In the genomic region with DNA sequence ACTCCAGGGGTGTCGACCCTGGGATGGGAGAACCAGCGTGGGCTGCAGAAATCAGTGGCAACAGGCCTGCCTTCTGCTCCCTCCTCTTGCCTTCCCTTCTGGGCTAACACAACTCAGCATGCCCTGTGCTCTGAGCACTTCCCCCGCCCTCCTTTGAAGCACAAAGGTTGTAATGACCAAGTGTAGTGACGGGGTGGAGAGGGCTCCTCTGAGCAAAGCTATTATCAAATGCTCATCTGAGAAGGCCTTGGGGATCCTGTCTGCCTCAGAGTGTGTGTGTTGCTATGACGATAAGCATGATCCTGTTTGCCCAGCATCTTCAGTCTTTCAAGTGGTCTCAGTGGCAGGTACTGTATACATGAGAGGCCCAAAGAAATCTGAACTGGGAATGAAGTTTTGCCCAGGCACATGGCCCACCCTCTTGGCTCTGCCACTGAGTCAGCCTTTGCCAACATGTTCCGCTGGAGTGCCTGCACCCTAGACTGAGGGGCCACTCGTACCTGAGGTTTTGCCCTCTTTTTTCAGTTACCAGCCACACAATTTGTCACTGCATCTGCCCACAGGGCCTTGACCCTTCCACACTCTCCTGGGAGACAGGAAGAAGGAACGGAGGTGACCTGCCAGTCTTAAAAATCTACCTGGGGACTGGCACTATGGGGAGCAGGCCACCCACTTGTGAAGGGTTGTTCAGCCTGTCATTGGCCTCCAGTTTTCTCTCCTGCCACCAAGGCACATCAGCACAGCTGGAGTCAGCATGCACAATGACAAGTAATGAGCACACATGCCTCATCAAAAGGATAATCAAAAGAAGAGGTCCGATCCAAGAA, we compare ENCODE assay signal across 11 cellular contexts.
DNase-seq lines count a peak whose midpoint lies in the region; ATAC-seq and TF ChIP-seq lines count a peak whose summit lies in the region.
"Had no signal": no experiment of that assay in that cellular context is flagged by ENCODE, and none has a peak within 500 bp of the region (broad histone marks: within the 10 kb centered on the region; RNA-seq: fewer than 3 reads in every experiment).

No MANE protein-coding gene starts in this region.

- H3K27ac ChIP-seq in GM23338 (ENCODE audit: low read depth) (no peak overlapping the region), neural progenitor cell (no peak overlapping the region)

- ATAC-seq in GM23338, result peak; percentile 54
- peak; percentile 4 for ATAC-seq in esophagus mucosa
- no peak for ATAC-seq in GM21360 (IDR thresholded peaks at IDR 0.05; ENCODE audit: unreplicated experiment)
- no peak for ATAC-seq in GM19467 (IDR thresholded peaks at IDR 0.05; ENCODE audit: unreplicated experiment)
- no peak for ATAC-seq in HG03432 (IDR thresholded peaks at IDR 0.05; ENCODE audit: unreplicated experiment)
- ATAC-seq: activated naive CD4-positive, alpha-beta T cell treated with anti-CD3 and anti-CD28 coated beads, Interleukin-2, amount 50 U/mL, for 72 hours; stimulated activated naive CD8-positive, alpha-beta T cell treated with anti-CD3 and anti-CD28 coated beads, Interleukin-15, amount 100 ng/mL, for 72 hours had no signal

- DNase-seq in GM23338 (ENCODE audit: low spot score), result no peak
- peak; percentile 96 for DNase-seq in NCI-H2029 treated with DMSO at 0.1 percent for 48 hours (lab: John Stamatoyannopoulos, UW)
- DNase-seq in neural progenitor cell (ENCODE audit: low spot score), result peak; percentile 10
- no peak for DNase-seq in nephron progenitor cell
- DNase-seq: activated CD8-positive, alpha-beta memory T cell treated with anti-CD3 and anti-CD28 coated beads, Interleukin-2, amount 50 U/mL, for 4 hours; stimulated activated naive CD8-positive, alpha-beta T cell treated with anti-CD3 and anti-CD28 coated beads, Interleukin-15, amount 100 ng/mL, for 72 hours had no signal

- no peak overlapping the region for H3K4me2 ChIP-seq in GM23338
- peak overlapping the region; percentile 7 for H3K4me2 ChIP-seq in neural progenitor cell

- peaks cover 5% of the 10 kb centered on the region; the same call in 1 of the 3 replicates for H3K36me3 Mint-ChIP-seq in GM23338 (ENCODE audit: low read depth)
- no peaks in the 10 kb centered on the region for H3K36me3 Mint-ChIP-seq in neural progenitor cell
- no peaks in the 10 kb centered on the region for H3K36me3 Mint-ChIP-seq in nephron progenitor cell (ENCODE audit: low read depth)

- peaks cover 6% of the 10 kb centered on the region for H3K4me1 ChIP-seq in GM23338 (ENCODE audit: insufficient read depth)
- H3K4me1 ChIP-seq in neural progenitor cell, result peaks cover 22% of the 10 kb centered on the region

- H3K36me3 ChIP-seq in GM23338 (ENCODE audit: insufficient read depth) (no peaks in the 10 kb centered on the region), neural progenitor cell (no peaks in the 10 kb centered on the region)

- H3K27me3 Mint-ChIP-seq in GM23338 (ENCODE audit: insufficient read depth, low read depth, poor library complexity), result peaks cover 6% of the 10 kb centered on the region
- H3K27me3 Mint-ChIP-seq in neural progenitor cell (ENCODE audit: insufficient read depth, low read depth), result peaks cover 2% of the 10 kb centered on the region
- peaks cover 7% of the 10 kb centered on the region for H3K27me3 Mint-ChIP-seq in nephron progenitor cell (ENCODE audit: low read depth, poor library complexity)
- H3K27me3 Mint-ChIP-seq: stimulated activated naive CD8-positive, alpha-beta T cell treated with anti-CD3 and anti-CD28 coated beads, Interleukin-15, amount 100 ng/mL, for 72 hours had no signal

- no peaks in the 10 kb centered on the region for H4K20me1 ChIP-seq in GM23338 (replicated peaks; ENCODE audit: insufficient read depth)
- H4K20me1 ChIP-seq in neural progenitor cell (ENCODE audit: low read depth), result no peaks in the 10 kb centered on the region

- H3K4me3 ChIP-seq in GM23338, result no peak overlapping the region
- no peak overlapping the region for H3K4me3 ChIP-seq in neural progenitor cell

- TF ChIP-seq CTCF in GM23338 (conservative IDR thresholded peaks at IDR 0.05; ENCODE audit: low read depth in 2 of 2) (no peak), neural progenitor cell (IDR thresholded peaks at IDR 0.05) (no peak), nephron progenitor cell (IDR thresholded peaks at IDR 0.05) (no peak)

- H3K4me1 Mint-ChIP-seq in GM23338, result peaks cover 36% of the 10 kb centered on the region
- peaks cover 41% of the 10 kb centered on the region for H3K4me1 Mint-ChIP-seq in neural progenitor cell
- H3K4me1 Mint-ChIP-seq in nephron progenitor cell, result peaks cover 28% of the 10 kb centered on the region
- H3K4me1 Mint-ChIP-seq: stimulated activated naive CD8-positive, alpha-beta T cell treated with anti-CD3 and anti-CD28 coated beads, Interleukin-15, amount 100 ng/mL, for 72 hours had no signal

- H2AFZ ChIP-seq in GM23338, result no peak overlapping the region
- no peak overlapping the region for H2AFZ ChIP-seq in neural progenitor cell (replicated peaks)

- no peaks in the 10 kb centered on the region for H3K9me3 ChIP-seq in neural progenitor cell (ENCODE audit: low read depth)

- no peaks in the 10 kb centered on the region for H3K9me3 Mint-ChIP-seq in GM23338
- no peaks in the 10 kb centered on the region for H3K9me3 Mint-ChIP-seq in neural progenitor cell
- H3K9me3 Mint-ChIP-seq in nephron progenitor cell, result no peaks in the 10 kb centered on the region

- H3K4me3 Mint-ChIP-seq in GM23338 (no peak overlapping the region; the same call in 2 of the 3 replicates), neural progenitor cell (no peak overlapping the region), nephron progenitor cell (no peak overlapping the region)
- H3K4me3 Mint-ChIP-seq: stimulated activated naive CD8-positive, alpha-beta T cell treated with anti-CD3 and anti-CD28 coated beads, Interleukin-15, amount 100 ng/mL, for 72 hours had no signal

- H3K79me2 ChIP-seq in GM23338 (replicated peaks; ENCODE audit: insufficient read depth) (no peaks in the 10 kb centered on the region), neural progenitor cell (ENCODE audit: low read depth) (no peaks in the 10 kb centered on the region)

- H3K9ac ChIP-seq in neural progenitor cell, result no peak overlapping the region

- H3F3A ChIP-seq in GM23338 (replicated peaks; ENCODE audit: low read depth) (peaks cover 4% of the 10 kb centered on the region; the same call in 1 of the 2 replicates), neural progenitor cell (ENCODE audit: low read depth) (no peaks in the 10 kb centered on the region)

- H3K9me2 ChIP-seq in GM23338 (ENCODE audit: insufficient read depth), result no peaks in the 10 kb centered on the region; the same call in 1 of the 2 replicates

- H3K27me3 ChIP-seq in GM23338 (ENCODE audit: insufficient read depth), result no peaks in the 10 kb centered on the region
- H3K27me3 ChIP-seq in neural progenitor cell, result no peaks in the 10 kb centered on the region

- H3K27ac Mint-ChIP-seq in GM23338 (0 out of 2 replicates have a peak overlapping the region, but pooled peaks have one; percentile 32), neural progenitor cell (peak overlapping the region; percentile 87), nephron progenitor cell (no peak overlapping the region)
- H3K27ac Mint-ChIP-seq: stimulated activated naive CD8-positive, alpha-beta T cell treated with anti-CD3 and anti-CD28 coated beads, Interleukin-15, amount 100 ng/mL, for 72 hours had no signal

TF ChIP-seq in GM23338, 12 proteins besides CTCF, POLR2A, EP300 and RAD21:
- TF ChIP-seq JUNB (IDR thresholded peaks at IDR 0.05; ENCODE audit: unreplicated experiment) (no peak), CREB1 (CRISPR knock-in tag; IDR thresholded peaks at IDR 0.05; ENCODE audit: low read depth) (no peak)

Comparison
In these comparisons a context has a peak if more than half of its experiments do, and no peak if none do; other contexts are left out.
1. ATAC-seq: peak in GM23338 (single experiment) and esophagus mucosa (single experiment); none in GM21360 (single experiment), GM19467 (single experiment) and HG03432 (single experiment).
2. DNase-seq: peak in NCI-H2029 treated with DMSO at 0.1 percent for 48 hours (single experiment) and neural progenitor cell (single experiment); none in GM23338 (single experiment) and nephron progenitor cell (single experiment).